Comparison of ENCODE assay signal across 28 cellular contexts in the genomic region with DNA sequence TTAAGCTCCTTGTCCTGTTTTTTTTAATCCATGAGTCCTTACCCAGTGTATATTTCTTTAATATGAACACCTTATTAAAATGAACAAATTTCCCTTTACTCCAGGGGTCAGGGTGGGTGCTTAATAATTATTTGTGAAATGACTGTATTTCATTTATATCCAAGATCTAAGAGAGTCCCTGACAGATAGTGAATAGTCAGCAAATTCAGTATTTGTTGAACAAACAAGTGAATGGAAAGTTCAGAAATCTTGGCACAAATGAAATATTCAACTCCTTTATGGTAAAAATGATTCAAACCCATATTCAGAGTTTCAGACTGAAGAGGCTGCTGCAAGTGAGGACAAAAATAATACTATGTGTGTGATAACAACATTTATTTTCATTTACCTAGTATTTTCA.
"Had no signal": no experiment of that assay in that cellular context is flagged by ENCODE, and none has a peak within 500 bp of the region (broad histone marks: within the 10 kb centered on the region; RNA-seq: fewer than 3 reads in every experiment).

No MANE protein-coding gene starts in this region.

- FAIRE-seq: islet of Langerhans, kidney, pancreas had no signal

- H3K4me3 ChIP-seq: left ventricle myocardium inferior, lung, mucosa of descending colon, pancreas, prostate gland, skin epidermis, stomach, testis, thyroid gland, transverse colon, upper lobe of left lung, vagina had no signal

- H3K4me1 ChIP-seq: left ventricle myocardium inferior, pancreas, prostate gland, stomach, testis, thyroid gland, transverse colon, upper lobe of left lung, vagina had no signal

- H3K36me3 ChIP-seq: left ventricle myocardium inferior, pancreas, prostate gland, stomach, thyroid gland, transverse colon, upper lobe of left lung, vagina had no signal

- ATAC-seq: left colon; mucosa of descending colon; naive thymus-derived CD4-positive, alpha-beta T cell; natural killer cell treated with Interleukin-12 subunit alpha and Interleukin-12 subunit beta and Interleukin-15 and Interleukin-18, amount 100 ng/mL, for 72 hours; pancreas; right cardiac atrium; sciatic nerve; stimulated activated naive B cell treated with anti-CD40 and anti-IgM and Interleukin-4, amounts not matched to agents 10 μg/mL and 1 μg/mL and 100 μg/mL, for 72 hours; stimulated activated naive CD8-positive, alpha-beta T cell treated with anti-CD3 and anti-CD28 coated beads, Interleukin-15, Interleukin-2, amounts not matched to agents 100 U/mL and 50 U/mL, for 24 hours had no signal

- DNase-seq: hypothalamus; immature natural killer cell; kidney; left colon; left ventricle myocardium inferior; mucosa of descending colon; naive thymus-derived CD4-positive, alpha-beta T cell; nucleus accumbens; pancreas; right cardiac atrium; stimulated activated CD4-positive, alpha-beta T cell treated with anti-CD3 and anti-CD28 coated beads, Interleukin-12 subunit alpha, Interleukin-12 subunit beta, amount 100 ng/mL, for 4 hours; stimulated activated CD4-positive, alpha-beta T cell treated with anti-CD3 and anti-CD28 coated beads, Interleukin-15, amount 100 ng/mL, for 24 hours; stimulated activated CD4-positive, alpha-beta T cell treated with anti-CD3 and anti-CD28 coated beads, Interleukin-2, amount 100 ng/mL, for 24 hours; stimulated activated CD4-positive, alpha-beta T cell treated with anti-CD3 and anti-CD28 coated beads, Interleukin-4, amount 100 ng/mL, for 1 hour; stimulated activated naive B cell treated with anti-CD40 and anti-IgM and Interleukin-4, amounts not matched to agents 10 μg/mL and 1 μg/mL and 100 μg/mL, for 72 hours; stimulated activated naive CD8-positive, alpha-beta T cell treated with anti-CD3 and anti-CD28 coated beads, Interleukin-15, Interleukin-2, amounts not matched to agents 100 U/mL and 50 U/mL, for 24 hours; stomach; testis; thyroid gland; transverse colon had no signal

- H3K27me3 ChIP-seq: pancreas, stomach, testis, thyroid gland, transverse colon, upper lobe of left lung, vagina had no signal

- H3K9me3 ChIP-seq: left ventricle myocardium inferior, mucosa of descending colon, pancreas, prostate gland, stomach, testis, thyroid gland, transverse colon, upper lobe of left lung, vagina had no signal

- H3K27ac ChIP-seq: left ventricle myocardium inferior, pancreas, prostate gland, skin epidermis, stomach, testis, thyroid gland, transverse colon, upper lobe of left lung, vagina had no signal
